Comparison of ENCODE assay signal across 29 cellular contexts in the genomic region with DNA sequence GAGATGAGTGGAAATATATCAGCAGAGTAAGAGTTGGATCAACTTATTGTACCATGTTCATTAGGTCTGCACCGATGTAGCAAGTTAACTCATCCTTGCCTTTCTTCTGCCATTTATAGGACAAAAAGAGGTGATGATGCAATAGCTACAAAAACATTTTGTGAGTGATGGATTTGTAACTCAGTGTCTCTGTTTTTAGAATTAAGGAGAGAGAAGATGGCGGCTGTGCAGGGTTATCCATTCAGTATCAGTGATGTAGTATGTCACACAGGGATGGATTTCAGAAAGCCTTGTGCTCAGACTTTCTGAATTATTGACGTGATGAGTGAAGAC.
DNase-seq lines count a peak whose midpoint lies in the region; ATAC-seq, FAIRE-seq and TF ChIP-seq lines count a peak whose summit lies in the region.
"Had no signal": no experiment of that assay in that cellular context is flagged by ENCODE, and none has a peak within 500 bp of the region (broad histone marks: within the 10 kb centered on the region; RNA-seq: fewer than 3 reads in every experiment).

No MANE protein-coding gene starts in this region.

- H3K9me3 Mint-ChIP-seq in glutamatergic neuron (ENCODE audit: unreplicated experiment) = no peaks in the 10 kb centered on the region
- peaks cover 4% of the 10 kb centered on the region for H3K9me3 Mint-ChIP-seq in nephron progenitor cell
- H3K9me3 Mint-ChIP-seq in activated T-helper 17 cell treated with anti-CD3 and anti-CD28 coated beads, Interleukin-2, amount 50 U/mL, for 72 hours = no peaks in the 10 kb centered on the region
- no peaks in the 10 kb centered on the region for H3K9me3 Mint-ChIP-seq in activated naive CD4-positive, alpha-beta T cell treated with anti-CD3 and anti-CD28 coated beads for 36 hours
- H3K9me3 Mint-ChIP-seq: activated CD4-positive, alpha-beta T cell treated with anti-CD3 and anti-CD28 coated beads, Interleukin-2, amount 10 ng/mL, durations not matched to agents 7 days and 5 days; dendritic cell treated with granulocyte-macrophage colony-stimulating factor and Interleukin-4, amounts not matched to agents 40 ng/mL and 50 ng/mL, for 4 days; natural killer cell treated with Interleukin-12 subunit alpha and Interleukin-12 subunit beta and Interleukin-15 and Interleukin-18, amount 100 ng/mL, for 72 hours had no signal

- no peak overlapping the region for H3K4me2 ChIP-seq in PC-3 (ENCODE audit: low read length)

- no peaks in the 10 kb centered on the region for H3F3A ChIP-seq in PC-3 (ENCODE audit: low read length, unreplicated experiment)

- CTCF ChIA-PET in PC-3 (lab: Charles Lee) = no interaction called here
- CTCF ChIA-PET in activated naive CD4-positive, alpha-beta T cell treated with anti-CD3 and anti-CD28 coated beads for 36 hours (lab: Charles Lee) = no interaction called here

- no peaks in the 10 kb centered on the region for H4K20me1 ChIP-seq in PC-3 (ENCODE audit: low read length)

- no peak for FAIRE-seq in D721Med (lab: Jason Lieb, UNC)
- FAIRE-seq: G401.6 had no signal

- H3K4me1 ChIP-seq in PC-3 (ENCODE audit: insufficient read depth, low read length) = no peaks in the 10 kb centered on the region
- H3K4me1 ChIP-seq: uterus had no signal

- no peaks in the 10 kb centered on the region for H3K9me3 ChIP-seq in PC-3 (ENCODE audit: low read length)
- H3K9me3 ChIP-seq: right atrium auricular region, uterus had no signal

- BruUV-seq in PC-3 (replicated peaks; lab: Mats Ljungman, UMichigan) = TSS peak; percentile 1

- H3K27ac ChIP-seq in C4-2B (peak overlapping the region; percentile 12; the same call in 1 of the 2 replicates), PC-3 (ENCODE audit: low read length) (no peak overlapping the region)
- H3K27ac ChIP-seq: GM23248, parathyroid adenoma, right atrium auricular region, RWPE1, WERI-Rb-1 had no signal

- H3K4me1 Mint-ChIP-seq in glutamatergic neuron (ENCODE audit: low read depth, unreplicated experiment) (peaks cover 11% of the 10 kb centered on the region), nephron progenitor cell (peaks cover 13% of the 10 kb centered on the region)
- H3K4me1 Mint-ChIP-seq in activated T-helper 17 cell treated with anti-CD3 and anti-CD28 coated beads, Interleukin-2, amount 50 U/mL, for 72 hours = no peaks in the 10 kb centered on the region
- H3K4me1 Mint-ChIP-seq in activated naive CD4-positive, alpha-beta T cell treated with anti-CD3 and anti-CD28 coated beads for 36 hours (ENCODE audit: low read depth) = no peaks in the 10 kb centered on the region

- intact Hi-C loops in PC-3 (cut with micrococcal nuclease) = no loop called here
- intact Hi-C loops in activated naive CD4-positive, alpha-beta T cell treated with anti-CD3 and anti-CD28 coated beads for 36 hours (cut with micrococcal nuclease) = no loop called here

- H3K36me3 Mint-ChIP-seq in glutamatergic neuron (ENCODE audit: unreplicated experiment) = peaks cover 6% of the 10 kb centered on the region
- H3K36me3 Mint-ChIP-seq in nephron progenitor cell (ENCODE audit: low read depth) = peaks cover 42% of the 10 kb centered on the region
- H3K36me3 Mint-ChIP-seq in activated T-helper 17 cell treated with anti-CD3 and anti-CD28 coated beads, Interleukin-2, amount 50 U/mL, for 72 hours (ENCODE audit: low read depth) = no peaks in the 10 kb centered on the region
- no peaks in the 10 kb centered on the region for H3K36me3 Mint-ChIP-seq in activated naive CD4-positive, alpha-beta T cell treated with anti-CD3 and anti-CD28 coated beads for 36 hours (ENCODE audit: low read depth)
- H3K36me3 Mint-ChIP-seq: natural killer cell treated with Interleukin-12 subunit alpha and Interleukin-12 subunit beta and Interleukin-15 and Interleukin-18, amount 100 ng/mL, for 72 hours had no signal

- H3K4me3 Mint-ChIP-seq in glutamatergic neuron (ENCODE audit: unreplicated experiment) (peak overlapping the region; percentile 0), nephron progenitor cell (no peak overlapping the region)
- H3K4me3 Mint-ChIP-seq in activated T-helper 17 cell treated with anti-CD3 and anti-CD28 coated beads, Interleukin-2, amount 50 U/mL, for 72 hours = no peak overlapping the region
- H3K4me3 Mint-ChIP-seq in activated naive CD4-positive, alpha-beta T cell treated with anti-CD3 and anti-CD28 coated beads for 36 hours = no peak overlapping the region
- H3K4me3 Mint-ChIP-seq: activated CD4-positive, alpha-beta T cell treated with anti-CD3 and anti-CD28 coated beads, Interleukin-2, amount 10 ng/mL, durations not matched to agents 7 days and 5 days; activated CD8-positive, alpha-beta memory T cell treated with anti-CD3 and anti-CD28 coated beads, Interleukin-2, amount 10 ng/mL, durations not matched to agents 7 days and 5 days; CD4-positive, alpha-beta memory T cell; dendritic cell treated with granulocyte-macrophage colony-stimulating factor and Interleukin-4, amounts not matched to agents 40 ng/mL and 50 ng/mL, for 4 days; natural killer cell treated with Interleukin-12 subunit alpha and Interleukin-12 subunit beta and Interleukin-15 and Interleukin-18, amount 100 ng/mL, for 72 hours had no signal

- H3K27ac Mint-ChIP-seq in glutamatergic neuron (ENCODE audit: unreplicated experiment) (no peak overlapping the region), nephron progenitor cell (peak overlapping the region; percentile 60)
- H3K27ac Mint-ChIP-seq in activated T-helper 17 cell treated with anti-CD3 and anti-CD28 coated beads, Interleukin-2, amount 50 U/mL, for 72 hours = no peak overlapping the region
- no peak overlapping the region for H3K27ac Mint-ChIP-seq in activated naive CD4-positive, alpha-beta T cell treated with anti-CD3 and anti-CD28 coated beads for 36 hours
- H3K27ac Mint-ChIP-seq: activated CD4-positive, alpha-beta T cell treated with anti-CD3 and anti-CD28 coated beads, Interleukin-2, amount 10 ng/mL, durations not matched to agents 7 days and 5 days; activated CD8-positive, alpha-beta memory T cell treated with anti-CD3 and anti-CD28 coated beads, Interleukin-2, amount 10 ng/mL, durations not matched to agents 7 days and 5 days; dendritic cell treated with granulocyte-macrophage colony-stimulating factor and Interleukin-4, amounts not matched to agents 40 ng/mL and 50 ng/mL, for 4 days had no signal

- H3K27me3 Mint-ChIP-seq in glutamatergic neuron (ENCODE audit: unreplicated experiment) (peaks cover 2% of the 10 kb centered on the region), nephron progenitor cell (ENCODE audit: low read depth, poor library complexity) (peaks cover 6% of the 10 kb centered on the region)
- H3K27me3 Mint-ChIP-seq in activated T-helper 17 cell treated with anti-CD3 and anti-CD28 coated beads, Interleukin-2, amount 50 U/mL, for 72 hours = no peaks in the 10 kb centered on the region
- H3K27me3 Mint-ChIP-seq in activated naive CD4-positive, alpha-beta T cell treated with anti-CD3 and anti-CD28 coated beads for 36 hours (ENCODE audit: low read depth) = no peaks in the 10 kb centered on the region
- H3K27me3 Mint-ChIP-seq: activated CD4-positive, alpha-beta T cell treated with anti-CD3 and anti-CD28 coated beads, Interleukin-2, amount 10 ng/mL, durations not matched to agents 7 days and 5 days; activated CD8-positive, alpha-beta memory T cell treated with anti-CD3 and anti-CD28 coated beads, Interleukin-2, amount 10 ng/mL, durations not matched to agents 7 days and 5 days; CD4-positive, alpha-beta memory T cell; dendritic cell treated with granulocyte-macrophage colony-stimulating factor and Interleukin-4, amounts not matched to agents 40 ng/mL and 50 ng/mL, for 4 days; natural killer cell treated with Interleukin-12 subunit alpha and Interleukin-12 subunit beta and Interleukin-15 and Interleukin-18, amount 100 ng/mL, for 72 hours had no signal

- peaks cover 14% of the 10 kb centered on the region for H3K36me3 ChIP-seq in PC-3 (ENCODE audit: low read depth, low read length)
- H3K36me3 ChIP-seq: uterus had no signal

- H3K9me2 ChIP-seq in PC-3 (replicated peaks; ENCODE audit: low read length) = no peaks in the 10 kb centered on the region

- H3K27me3 ChIP-seq in PC-3 (ENCODE audit: low read length) = no peaks in the 10 kb centered on the region
- H3K27me3 ChIP-seq: right atrium auricular region, uterus had no signal

- no peak for DNase-seq in PC-3
- DNase-seq in glutamatergic neuron = no peak
- DNase-seq in nephron progenitor cell = no peak
- no peak for DNase-seq in NCI-H69 (lab: John Stamatoyannopoulos, UW)
- no peak for DNase-seq in D721Med (ENCODE audit: insufficient read length, low spot score)
- no peak for DNase-seq in activated naive CD4-positive, alpha-beta T cell treated with anti-CD3 and anti-CD28 coated beads for 36 hours
- DNase-seq: activated CD4-positive, alpha-beta T cell treated with anti-CD3 and anti-CD28 coated beads, Interleukin-2, amount 10 ng/mL, durations not matched to agents 7 days and 5 days; activated CD8-positive, alpha-beta memory T cell treated with anti-CD3 and anti-CD28 coated beads, Interleukin-2, amount 10 ng/mL, durations not matched to agents 7 days and 5 days; activated naive CD4-positive, alpha-beta T cell treated with anti-CD3 and anti-CD28 coated beads, Interleukin-2, amount 50 U/mL, for 16 hours; aorta; caudate nucleus; CD4-positive, alpha-beta memory T cell; GM23248; kidney glomerular epithelial cell; NCI-H1092 treated with DMSO at 0.1 percent for 48 hours; NCI-H187 treated with DMSO at 0.1 percent for 48 hours; stimulated activated CD4-positive, alpha-beta T cell treated with anti-CD3 and anti-CD28 coated beads, Interleukin-12 subunit alpha, Interleukin-12 subunit beta, amount 100 ng/mL, for 4 hours; stimulated activated CD4-positive, alpha-beta T cell treated with anti-CD3 and anti-CD28 coated beads, Interleukin-4, amount 100 ng/mL, for 4 hours; stimulated activated naive CD4-positive, alpha-beta T cell; uterus; WERI-Rb-1 had no signal

- POLR2A ChIA-PET in PC-3 (lab: Charles Lee; ENCODE audit: unreplicated experiment) = interaction anchor here (0.6 kb wide), 1 partner anchor 66 kb away, joined by 3 read pairs; no protein-coding TSS in a partner anchor

- no peak overlapping the region for H2AFZ ChIP-seq in PC-3 (ENCODE audit: low read length)
- H2AFZ ChIP-seq: GM23248, parathyroid adenoma had no signal

- no peaks in the 10 kb centered on the region for H3K79me2 ChIP-seq in PC-3 (ENCODE audit: low read length)
- H3K79me2 ChIP-seq: parathyroid adenoma had no signal

- H3K9ac ChIP-seq in PC-3 (ENCODE audit: low read length) = no peak overlapping the region
- H3K9ac ChIP-seq: GM23248, parathyroid adenoma had no signal

- H3K4me3 ChIP-seq in PC-3 (ENCODE audit: low read length) = no peak overlapping the region
- H3K4me3 ChIP-seq: GM23248, right atrium auricular region, uterus had no signal

- TF ChIP-seq CTCF in C4-2B (conservative IDR thresholded peaks at IDR 0.05) (no peak), PC-3 (conservative IDR thresholded peaks at IDR 0.05; ENCODE audit: low read depth, low read length) (no peak), glutamatergic neuron (IDR thresholded peaks at IDR 0.05; ENCODE audit: partially characterized antibody, unreplicated experiment) (no peak), nephron progenitor cell (IDR thresholded peaks at IDR 0.05) (no peak), D721Med (IDR thresholded peaks at IDR 0.05; ENCODE audit: insufficient read depth, missing control alignments) (no peak)

- no peak for ATAC-seq in PC-3
- ATAC-seq in activated T-helper 17 cell treated with anti-CD3 and anti-CD28 coated beads, Interleukin-2, amount 50 U/mL, for 72 hours (replicated peaks) = no peak
- ATAC-seq: activated CD8-positive, alpha-beta memory T cell treated with anti-CD3 and anti-CD28 coated beads, Interleukin-2, amount 10 ng/mL, durations not matched to agents 7 days and 5 days; natural killer cell treated with Interleukin-12 subunit alpha and Interleukin-12 subunit beta and Interleukin-15 and Interleukin-18, amount 100 ng/mL, for 72 hours had no signal
